ENCODE assay signal across 8 cellular contexts in genomic region chr3:13009132-13009945, GRCh38.
A peak's percentile ranks its signal among the peaks of the same experiment; 100 is the strongest.
DNase-seq lines count a peak whose midpoint lies in the region; ATAC-seq and FAIRE-seq lines count a peak whose summit lies in the region.

No MANE protein-coding gene starts in this region.

- peak overlapping the region; percentile 99 for H3K27ac Mint-ChIP-seq in T-cell

- peak overlapping the region; percentile 98 for H3K4me2 ChIP-seq in BLaER1

- H3K4me3 ChIP-seq in BLaER1 = peak overlapping the region; percentile 23; the same call in 1 of the 2 replicates

- ATAC-seq in GM21723 (IDR thresholded peaks at IDR 0.05; ENCODE audit: unreplicated experiment) (peak; percentile 19), T-cell (replicated peaks in 1 of 4) (peak in 3 of 4 experiments; percentile 9 to 34 (median 28)), GM21360 (IDR thresholded peaks at IDR 0.05; ENCODE audit: unreplicated experiment) (no peak)

- H3K4me1 Mint-ChIP-seq in T-cell = peaks cover 78 to 98% (median 97%) of the 10 kb centered on the region in 3 donors

- peak overlapping the region; percentile 98 for H3K27ac ChIP-seq in BLaER1

- no peaks in the 10 kb centered on the region for H3K27me3 ChIP-seq in BLaER1

- no peaks in the 10 kb centered on the region for H3K27me3 Mint-ChIP-seq in T-cell

- no peak for FAIRE-seq in frontal cortex (lab: Jason Lieb, UNC)

- H3K36me3 ChIP-seq in BLaER1 = peaks cover 27% of the 10 kb centered on the region

- H3K9me3 Mint-ChIP-seq in T-cell = no peaks in the 10 kb centered on the region

- peaks cover 100% of the 10 kb centered on the region for H3K4me1 ChIP-seq in BLaER1

- H3K9ac ChIP-seq in BLaER1 = peak overlapping the region; percentile 55; the same call in 1 of the 2 replicates

- CTCF ChIA-PET in T-cell (lab: Charles Lee) = interaction anchor here in 1 of 2 donors (0.8 to 1.3 kb wide), 3 partner anchors 10 to 13 kb away, joined by 3 to 4 read pairs (median 3); no protein-coding TSS in a partner anchor

- peaks cover 99% of the 10 kb centered on the region for H4K20me1 ChIP-seq in BLaER1

- DNase-seq in T-cell = peak in 33 of 34 experiments; percentile 32 to 76 (median 54)
- DNase-seq in effector CD8-positive, alpha-beta T cell (lab: John Stamatoyannopoulos, UW) = peak; percentile 24
- DNase-seq in stimulated activated CD4-positive, alpha-beta T cell treated with anti-CD3 and anti-CD28 coated beads, Interleukin-4, amount 100 ng/mL, for 1 hour = peak; percentile 34
- DNase-seq in NCI-H146 treated with DMSO at 0.1 percent for 48 hours (lab: John Stamatoyannopoulos, UW; ENCODE audit: unreplicated experiment) = no peak
- DNase-seq in frontal cortex (ENCODE audit: low spot score in 2 of 2) = no peak

- POLR2A ChIA-PET in T-cell (lab: Charles Lee) = no interaction called here

- H3K36me3 Mint-ChIP-seq in T-cell = peaks cover 8% of the 10 kb centered on the region

- H3K4me3 Mint-ChIP-seq in T-cell = peak overlapping the region; percentile 70 to 89 (median 74)

- no peaks in the 10 kb centered on the region for H3K9me3 ChIP-seq in BLaER1

Comparison
In these comparisons a context has a peak if more than half of its experiments do, and no peak if none do; other contexts are left out.
1. DNase-seq: peak in T-cell (33 of 34), effector CD8-positive, alpha-beta T cell (single experiment) and stimulated activated CD4-positive, alpha-beta T cell treated with anti-CD3 and anti-CD28 coated beads, Interleukin-4, amount 100 ng/mL, for 1 hour (single experiment); none in NCI-H146 treated with DMSO at 0.1 percent for 48 hours (single experiment) and frontal cortex (0 of 2).